23 cellular contexts compared by ENCODE assay signal in the genomic region with DNA sequence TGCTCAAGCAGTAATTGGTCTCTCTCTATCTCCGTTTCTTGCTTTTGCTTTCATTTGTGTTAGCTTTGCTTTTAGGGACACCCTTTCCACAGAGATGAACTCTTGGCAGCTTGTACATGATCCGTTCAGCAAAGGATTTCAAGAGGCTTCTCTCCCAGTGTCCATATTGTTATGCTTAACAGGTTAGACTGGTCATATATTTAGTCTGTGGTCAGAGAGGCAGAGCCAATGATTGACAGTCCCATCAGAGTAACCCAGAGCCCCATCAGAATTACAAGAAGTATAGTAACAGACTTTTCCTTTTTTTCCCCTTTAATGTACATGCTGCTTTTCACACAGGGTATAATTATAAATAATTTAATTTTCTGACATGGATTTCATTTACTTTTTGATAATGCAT.
"Had no signal": no experiment of that assay in that cellular context is flagged by ENCODE, and none has a peak within 500 bp of the region (broad histone marks: within the 10 kb centered on the region; RNA-seq: fewer than 3 reads in every experiment).

No MANE protein-coding gene starts in this region.

- H3K4me1 Mint-ChIP-seq: activated CD4-positive, alpha-beta T cell treated with anti-CD3 and anti-CD28 coated beads for 36 hours; brain; central memory CD8-positive, alpha-beta T cell; memory B cell; naive thymus-derived CD4-positive, alpha-beta T cell; stimulated activated naive CD8-positive, alpha-beta T cell treated with anti-CD3 and anti-CD28 coated beads, Interleukin-15, amount 100 ng/mL, for 72 hours had no signal

- FAIRE-seq: pancreas had no signal

- H3K27me3 ChIP-seq: esophagus squamous epithelium, pancreas had no signal

- H3K4me3 ChIP-seq: esophagus squamous epithelium, mucosa of descending colon, pancreas had no signal

- H3K27ac Mint-ChIP-seq: activated CD4-positive, alpha-beta T cell treated with anti-CD3 and anti-CD28 coated beads for 36 hours; activated CD8-positive, alpha-beta T cell treated with anti-CD3 and anti-CD28 coated beads for 36 hours; activated naive CD4-positive, alpha-beta T cell treated with anti-CD3 and anti-CD28 coated beads, Interleukin-2, amount 50 U/mL, for 72 hours; activated T-cell treated with anti-CD3 and anti-CD28 coated beads, Interleukin-2, amount 50 U/mL, for 72 hours; brain; memory B cell; naive thymus-derived CD4-positive, alpha-beta T cell; stimulated activated naive CD8-positive, alpha-beta T cell treated with anti-CD3 and anti-CD28 coated beads, Interleukin-15, amount 100 ng/mL, for 72 hours; type B pancreatic cell had no signal

- H3K36me3 Mint-ChIP-seq: activated naive CD4-positive, alpha-beta T cell treated with anti-CD3 and anti-CD28 coated beads, Interleukin-2, amount 50 U/mL, for 72 hours; memory B cell had no signal

- H3K4me1 ChIP-seq: esophagus squamous epithelium, pancreas had no signal

- H3K27me3 Mint-ChIP-seq: activated CD4-positive, alpha-beta T cell treated with anti-CD3 and anti-CD28 coated beads for 36 hours; activated CD8-positive, alpha-beta T cell treated with anti-CD3 and anti-CD28 coated beads for 36 hours; brain; central memory CD8-positive, alpha-beta T cell; memory B cell; naive thymus-derived CD4-positive, alpha-beta T cell; stimulated activated naive CD8-positive, alpha-beta T cell treated with anti-CD3 and anti-CD28 coated beads, Interleukin-15, amount 100 ng/mL, for 72 hours; type B pancreatic cell had no signal

- H3K9me3 ChIP-seq: esophagus squamous epithelium, mucosa of descending colon, pancreas had no signal

- H3K36me3 ChIP-seq: pancreas, WERI-Rb-1 had no signal

- DNase-seq: activated CD4-positive, alpha-beta T cell treated with anti-CD3 and anti-CD28 coated beads for 36 hours; activated CD8-positive, alpha-beta memory T cell treated with anti-CD3 and anti-CD28 coated beads, Interleukin-2, amount 50 U/mL, for 48 hours; activated CD8-positive, alpha-beta T cell treated with anti-CD3 and anti-CD28 coated beads for 36 hours; activated gamma-delta T cell; activated T-cell treated with anti-CD3 and anti-CD28 coated beads, Interleukin-2, amount 50 U/mL, for 72 hours; cortex of kidney; effector CD4-positive, alpha-beta T cell; esophagus squamous epithelium; foreskin fibroblast; glutamatergic neuron; left ventricle myocardium superior; mucosa of descending colon; naive thymus-derived CD4-positive, alpha-beta T cell; pancreas; stimulated activated CD4-positive, alpha-beta T cell treated with anti-CD3 and anti-CD28 coated beads, Interleukin-1b, Interleukin-23, amount 100 ng/mL, for 48 hours; stimulated activated naive CD8-positive, alpha-beta T cell treated with anti-CD3 and anti-CD28 coated beads, Interleukin-15, amount 100 ng/mL, for 72 hours; WERI-Rb-1 had no signal

- ATAC-seq: activated CD4-positive, alpha-beta T cell treated with anti-CD3 and anti-CD28 coated beads for 36 hours; activated CD8-positive, alpha-beta T cell treated with anti-CD3 and anti-CD28 coated beads for 36 hours; activated naive CD4-positive, alpha-beta T cell treated with anti-CD3 and anti-CD28 coated beads, Interleukin-2, amount 50 U/mL, for 72 hours; activated T-cell treated with anti-CD3 and anti-CD28 coated beads, Interleukin-2, amount 50 U/mL, for 72 hours; left ventricle myocardium superior; mucosa of descending colon; naive thymus-derived CD4-positive, alpha-beta T cell; pancreas; sciatic nerve; stimulated activated naive CD8-positive, alpha-beta T cell treated with anti-CD3 and anti-CD28 coated beads, Interleukin-15, amount 100 ng/mL, for 72 hours had no signal

- H3K4me3 Mint-ChIP-seq: activated CD4-positive, alpha-beta T cell treated with anti-CD3 and anti-CD28 coated beads for 36 hours; activated CD8-positive, alpha-beta T cell treated with anti-CD3 and anti-CD28 coated beads for 36 hours; activated T-cell treated with anti-CD3 and anti-CD28 coated beads, Interleukin-2, amount 50 U/mL, for 72 hours; brain; central memory CD8-positive, alpha-beta T cell; memory B cell; naive thymus-derived CD4-positive, alpha-beta T cell; stimulated activated naive CD8-positive, alpha-beta T cell treated with anti-CD3 and anti-CD28 coated beads, Interleukin-15, amount 100 ng/mL, for 72 hours; type B pancreatic cell had no signal

- H3K27ac ChIP-seq: esophagus squamous epithelium, pancreas, WERI-Rb-1 had no signal

- H3K9me3 Mint-ChIP-seq: activated CD8-positive, alpha-beta T cell treated with anti-CD3 and anti-CD28 coated beads for 36 hours; activated naive CD4-positive, alpha-beta T cell treated with anti-CD3 and anti-CD28 coated beads, Interleukin-2, amount 50 U/mL, for 72 hours; activated T-cell treated with anti-CD3 and anti-CD28 coated beads, Interleukin-2, amount 50 U/mL, for 72 hours; brain; central memory CD8-positive, alpha-beta T cell; memory B cell; naive thymus-derived CD4-positive, alpha-beta T cell; stimulated activated naive CD8-positive, alpha-beta T cell treated with anti-CD3 and anti-CD28 coated beads, Interleukin-15, amount 100 ng/mL, for 72 hours; type B pancreatic cell had no signal
